ENCODE assay signal across 19 cellular contexts in genomic region chr16:81277681-81278080, GRCh38. TPM values are rescaled to one million over a fixed set of nuclear protein-coding genes. Genes with fewer than 3 reads are reported as not detected.
DNase-seq lines count a peak whose midpoint lies in the region; FAIRE-seq and TF ChIP-seq lines count a peak whose summit lies in the region.
"Had no signal": no experiment of that assay in that cellular context is flagged by ENCODE, and none has a peak within 500 bp of the region (broad histone marks: within the 10 kb centered on the region; RNA-seq: fewer than 3 reads in every experiment).

No MANE protein-coding gene starts in this region.

- TF ChIP-seq POLR2A in prostate gland (IDR thresholded peaks at IDR 0.05): no peak

- BruUV-seq in Calu3 (replicated peaks; lab: Mats Ljungman, UMichigan): no TSS peak

- H3K79me2 ChIP-seq in keratinocyte (ENCODE audit: control insufficient read depth, insufficient read depth, low read length): no peaks in the 10 kb centered on the region

- H3K27me3 ChIP-seq in keratinocyte (ENCODE audit: control insufficient read depth, extremely low read depth, insufficient read depth, low read length) (no peaks in the 10 kb centered on the region), prostate gland (replicated peaks; ENCODE audit: insufficient read depth) (no peaks in the 10 kb centered on the region)
- H3K27me3 ChIP-seq in CD4-positive, alpha-beta memory T cell (ENCODE audit: insufficient read depth, low read length): no peaks in the 10 kb centered on the region
- H3K27me3 ChIP-seq: ovary, vagina had no signal

- H3K9me3 ChIP-seq in keratinocyte (ENCODE audit: control insufficient read depth, low read depth, low read length) (no peaks in the 10 kb centered on the region), prostate gland (no peaks in the 10 kb centered on the region)
- H3K9me3 ChIP-seq in CD4-positive, alpha-beta memory T cell (ENCODE audit: control insufficient read depth in 1 of 2, low read length in 2 of 2): no peaks in the 10 kb centered on the region
- H3K9me3 ChIP-seq: ovary, vagina had no signal

- no peaks in the 10 kb centered on the region for H4K20me1 ChIP-seq in keratinocyte (ENCODE audit: control insufficient read depth, extremely low read depth, insufficient read depth, low read length)

- DNase-seq in Calu3 (peak; percentile 78), keratinocyte (ENCODE audit: low read depth, low spot score) (no peak), prostate gland (ENCODE audit: low spot score) (peak; percentile 89), cardiac septum (ENCODE audit: low spot score) (no peak), NCI-H1105 (lab: John Stamatoyannopoulos, UW) (no peak)
- DNase-seq in CD4-positive, alpha-beta memory T cell: no peak
- DNase-seq in activated CD4-positive, alpha-beta memory T cell treated with anti-CD3 and anti-CD28 coated beads, Interleukin-2, amount 10 ng/mL, durations not matched to agents 7 days and 5 days: no peak
- DNase-seq: activated CD4-positive, alpha-beta T cell treated with anti-CD3 and anti-CD28 coated beads for 1 hour; foreskin melanocyte; HCEC 1CT; NCI-H2081; NCI-H446 treated with DMSO at 0.1 percent for 48 hours; ovary; stimulated activated naive CD8-positive, alpha-beta T cell treated with anti-CD3 and anti-CD28 coated beads, Interleukin-15, amount 100 ng/mL, for 72 hours had no signal

- H3K4me3 Mint-ChIP-seq in Calu3 (ENCODE audit: low read depth, unreplicated experiment): no peak overlapping the region
- H3K4me3 Mint-ChIP-seq in CD4-positive, alpha-beta memory T cell: no peak overlapping the region
- no peak overlapping the region for H3K4me3 Mint-ChIP-seq in activated CD4-positive, alpha-beta memory T cell treated with anti-CD3 and anti-CD28 coated beads, Interleukin-2, amount 10 ng/mL, durations not matched to agents 7 days and 5 days
- H3K4me3 Mint-ChIP-seq: activated T-helper 1 cell treated with anti-CD3 and anti-CD28 coated beads, Interleukin-12 subunit alpha, Interleukin-12 subunit beta, Interleukin-2, Interleukin-4 antibody, amounts not matched to agents 30 ng/mL and 10 ng/mL and 1 ng/mL, durations not matched to agents 14 hours and 24 hours and 36 hours; CD14-positive monocyte; stimulated activated naive CD8-positive, alpha-beta T cell treated with anti-CD3 and anti-CD28 coated beads, Interleukin-15, amount 100 ng/mL, for 72 hours had no signal

- no peak overlapping the region for H3K9ac ChIP-seq in keratinocyte (ENCODE audit: control insufficient read depth, extremely low read depth, insufficient read depth, low read length)

- no peak overlapping the region for H3K4me3 ChIP-seq in keratinocyte (ENCODE audit: control insufficient read depth in 2 of 3, extremely low read depth in 1 of 3, insufficient read depth in 2 of 3, low read depth in 1 of 3, low read length in 3 of 3)
- H3K4me3 ChIP-seq in prostate gland: no peak overlapping the region
- no peak overlapping the region for H3K4me3 ChIP-seq in CD4-positive, alpha-beta memory T cell (ENCODE audit: low read length in 2 of 2)
- H3K4me3 ChIP-seq: ovary, vagina had no signal

- peaks cover 14% of the 10 kb centered on the region for H3K4me1 Mint-ChIP-seq in Calu3 (ENCODE audit: low read depth, unreplicated experiment)
- no peaks in the 10 kb centered on the region for H3K4me1 Mint-ChIP-seq in CD4-positive, alpha-beta memory T cell
- no peaks in the 10 kb centered on the region for H3K4me1 Mint-ChIP-seq in activated CD4-positive, alpha-beta memory T cell treated with anti-CD3 and anti-CD28 coated beads, Interleukin-2, amount 10 ng/mL, durations not matched to agents 7 days and 5 days
- H3K4me1 Mint-ChIP-seq: stimulated activated naive CD8-positive, alpha-beta T cell treated with anti-CD3 and anti-CD28 coated beads, Interleukin-15, amount 100 ng/mL, for 72 hours had no signal

- peak overlapping the region; percentile 15 for H3K27ac Mint-ChIP-seq in Calu3 (ENCODE audit: unreplicated experiment)
- H3K27ac Mint-ChIP-seq in CD4-positive, alpha-beta memory T cell: no peak overlapping the region
- no peak overlapping the region for H3K27ac Mint-ChIP-seq in activated CD4-positive, alpha-beta memory T cell treated with anti-CD3 and anti-CD28 coated beads, Interleukin-2, amount 10 ng/mL, durations not matched to agents 7 days and 5 days
- H3K27ac Mint-ChIP-seq: activated naive CD4-positive, alpha-beta T cell treated with anti-CD3 and anti-CD28 coated beads, Interleukin-2, amount 50 U/mL, for 72 hours; activated T-helper 1 cell treated with anti-CD3 and anti-CD28 coated beads, Interleukin-12 subunit alpha, Interleukin-12 subunit beta, Interleukin-2, Interleukin-4 antibody, amounts not matched to agents 30 ng/mL and 10 ng/mL and 1 ng/mL, durations not matched to agents 14 hours and 24 hours and 36 hours had no signal

- H2AFZ ChIP-seq in keratinocyte (ENCODE audit: control insufficient read depth, low read length): peak overlapping the region; percentile 21

- no peak for TF ChIP-seq CTCF in Calu3 (IDR thresholded peaks at IDR 0.05; ENCODE audit: unreplicated experiment)
- TF ChIP-seq CTCF in keratinocyte (optimal IDR thresholded peaks at IDR 0.05 in 1 of 3, IDR thresholded peaks at IDR 0.05 in 1 of 3, conservative IDR thresholded peaks at IDR 0.05 in 1 of 3; ENCODE audit: extremely low read depth in 1 of 3, insufficient read depth in 2 of 3, low read length in 3 of 3): no peak
- TF ChIP-seq CTCF in prostate gland (IDR thresholded peaks at IDR 0.05): no peak

- peak overlapping the region; percentile 11 for H3K4me2 ChIP-seq in keratinocyte (ENCODE audit: control insufficient read depth, extremely low read depth, insufficient read depth, low read depth, low read length)

- H3K9me3 Mint-ChIP-seq in Calu3 (ENCODE audit: low read depth, unreplicated experiment): no peaks in the 10 kb centered on the region
- no peaks in the 10 kb centered on the region for H3K9me3 Mint-ChIP-seq in CD4-positive, alpha-beta memory T cell
- H3K9me3 Mint-ChIP-seq in activated CD4-positive, alpha-beta memory T cell treated with anti-CD3 and anti-CD28 coated beads, Interleukin-2, amount 10 ng/mL, durations not matched to agents 7 days and 5 days: no peaks in the 10 kb centered on the region
- H3K9me3 Mint-ChIP-seq: activated naive CD4-positive, alpha-beta T cell treated with anti-CD3 and anti-CD28 coated beads, Interleukin-2, amount 50 U/mL, for 72 hours; activated T-helper 1 cell treated with anti-CD3 and anti-CD28 coated beads, Interleukin-12 subunit alpha, Interleukin-12 subunit beta, Interleukin-2, Interleukin-4 antibody, amounts not matched to agents 30 ng/mL and 10 ng/mL and 1 ng/mL, durations not matched to agents 14 hours and 24 hours and 36 hours; CD14-positive monocyte; stimulated activated naive CD8-positive, alpha-beta T cell treated with anti-CD3 and anti-CD28 coated beads, Interleukin-15, amount 100 ng/mL, for 72 hours had no signal

- H3K36me3 Mint-ChIP-seq in Calu3 (ENCODE audit: insufficient read depth, unreplicated experiment): no peaks in the 10 kb centered on the region
- H3K36me3 Mint-ChIP-seq in CD4-positive, alpha-beta memory T cell: no peaks in the 10 kb centered on the region
- no peaks in the 10 kb centered on the region for H3K36me3 Mint-ChIP-seq in activated CD4-positive, alpha-beta memory T cell treated with anti-CD3 and anti-CD28 coated beads, Interleukin-2, amount 10 ng/mL, durations not matched to agents 7 days and 5 days (ENCODE audit: low read depth)
- H3K36me3 Mint-ChIP-seq: activated naive CD4-positive, alpha-beta T cell treated with anti-CD3 and anti-CD28 coated beads, Interleukin-2, amount 50 U/mL, for 72 hours; CD14-positive monocyte had no signal

- H3K36me3 ChIP-seq in keratinocyte (ENCODE audit: control insufficient read depth in 2 of 2, extremely low read depth in 1 of 2, insufficient read depth in 2 of 2, low read length in 2 of 2) (no peaks in the 10 kb centered on the region), prostate gland (no peaks in the 10 kb centered on the region)
- no peaks in the 10 kb centered on the region for H3K36me3 ChIP-seq in CD4-positive, alpha-beta memory T cell (ENCODE audit: insufficient read depth, low read length)
- H3K36me3 ChIP-seq: ovary, vagina had no signal

- no peaks in the 10 kb centered on the region for H3K9me1 ChIP-seq in keratinocyte (ENCODE audit: control insufficient read depth, extremely low read depth, insufficient read depth, low read length)

- H3K27me3 Mint-ChIP-seq in Calu3 (ENCODE audit: unreplicated experiment): no peaks in the 10 kb centered on the region
- peaks cover 2% of the 10 kb centered on the region in 2 donors for H3K27me3 Mint-ChIP-seq in CD4-positive, alpha-beta memory T cell
- peaks cover 1% of the 10 kb centered on the region for H3K27me3 Mint-ChIP-seq in activated CD4-positive, alpha-beta memory T cell treated with anti-CD3 and anti-CD28 coated beads, Interleukin-2, amount 10 ng/mL, durations not matched to agents 7 days and 5 days
- H3K27me3 Mint-ChIP-seq: stimulated activated naive CD8-positive, alpha-beta T cell treated with anti-CD3 and anti-CD28 coated beads, Interleukin-15, amount 100 ng/mL, for 72 hours had no signal

- whole genome bisulfite sequencing in prostate gland: 47% methylated on average over 3 of the region's 3 CpGs

- CTCF ChIA-PET in Calu3 (lab: Charles Lee): interaction anchor here (1.0 to 1.5 kb wide), 3 partner anchors 21 to 37 kb away, joined by 3 read pairs; partner anchors contain the start of gene GAN
- CTCF ChIA-PET in CD4-positive, alpha-beta memory T cell (lab: Charles Lee; ENCODE audit: partially characterized antibody): no interaction called here
- CTCF ChIA-PET in activated CD4-positive, alpha-beta memory T cell treated with anti-CD3 and anti-CD28 coated beads, Interleukin-2, amount 10 ng/mL, durations not matched to agents 7 days and 5 days (lab: Charles Lee): interaction anchor here (2.3 kb wide), 1 partner anchor 16 kb away, joined by 9 read pairs; no protein-coding TSS in a partner anchor

- FAIRE-seq in keratinocyte (lab: Jason Lieb, UNC): no peak

- peak overlapping the region; percentile 35 for H3K27ac ChIP-seq in angular gyrus (ENCODE audit: low read depth, low read length)
- H3K27ac ChIP-seq in keratinocyte (ENCODE audit: control insufficient read depth, insufficient read depth, low read length): no peak overlapping the region
- H3K27ac ChIP-seq in prostate gland: peak overlapping the region; percentile 69 to 70
- H3K27ac ChIP-seq in CD4-positive, alpha-beta memory T cell (ENCODE audit: low read depth, low read length): no peak overlapping the region
- H3K27ac ChIP-seq: ovary, vagina had no signal

- POLR2A ChIA-PET in CD4-positive, alpha-beta memory T cell (lab: Charles Lee; ENCODE audit: partially characterized antibody): no interaction called here
- POLR2A ChIA-PET in activated CD4-positive, alpha-beta memory T cell treated with anti-CD3 and anti-CD28 coated beads, Interleukin-2, amount 10 ng/mL, durations not matched to agents 7 days and 5 days (lab: Charles Lee): no interaction called here

- H3K4me1 ChIP-seq in keratinocyte (ENCODE audit: control insufficient read depth, extremely low read depth, insufficient read depth, low read length): peaks cover 7% of the 10 kb centered on the region
- no peaks in the 10 kb centered on the region for H3K4me1 ChIP-seq in prostate gland (replicated peaks)
- no peaks in the 10 kb centered on the region for H3K4me1 ChIP-seq in CD4-positive, alpha-beta memory T cell (ENCODE audit: insufficient read depth, low read length)
- H3K4me1 ChIP-seq: vagina had no signal

- intact Hi-C loops in Calu3 (cut with micrococcal nuclease; ENCODE audit: unreplicated experiment) (loop anchor here (5.0 kb wide), 1 partner anchor 35 kb away; the partner anchor contains the start of gene GAN), prostate gland (cut with DNase I) (no loop called here), cardiac septum (cut with DNase I) (no loop called here)
- intact Hi-C loops in CD4-positive, alpha-beta memory T cell (cut with micrococcal nuclease): no loop called here

- dilution Hi-C loops in keratinocyte (cut with MboI; ENCODE audit: extremely low pct_ligation_motif_present, low sequenced_read_pairs): no loop called here

RNA-seq across cellular contexts. Expression of gene GAN, which starts 37.1 kb away (rescaled TPM):
- total RNA-seq in Calu3 (2022) (17.6 and 22.0 TPM in 2 replicates), prostate gland (10 to 100 TPM in 1 of 2 donors, 1 to 10 TPM in 1; 8.2 to 10.1 TPM), cardiac septum (13.3 TPM)
- polyA plus RNA-seq in keratinocyte: 5.3 to 6.5 TPM (median 5.8 TPM) in 3 replicates
- polyA plus RNA-seq in keratinocyte (2011; ENCODE audit: low read depth): 14.7 TPM
- polyA plus RNA-seq in keratinocyte (2011; cell fraction: cytosol; rRNA removed): 3.8 and 4.4 TPM in 2 replicates
- 11.0 and 12.7 TPM in 2 replicates for polyA plus RNA-seq in keratinocyte (2011; cell fraction: nucleus; rRNA removed)
- polyA plus RNA-seq in keratinocyte (2012; ENCODE audit: low replicate concordance): 3.2 and 11.1 TPM in 2 replicates
- polyA minus RNA-seq in keratinocyte: 11.7 to 25.4 TPM (median 18.6 TPM) in 3 replicates
- 14.0 TPM for polyA minus RNA-seq in keratinocyte (2011; cell fraction: cytosol; rRNA and poly(A)+ RNA removed)
- polyA minus RNA-seq in keratinocyte (2011; cell fraction: nucleus; rRNA and poly(A)+ RNA removed): 23.0 and 42.6 TPM in 2 replicates
- 10 to 100 TPM in 1 of 2 experiments, 1 to 10 TPM in 1; 9.5 to 10.8 TPM for total RNA-seq in CD4-positive, alpha-beta memory T cell
- 1 to 10 TPM in 1 of 2 donors, under 1 TPM in 1; 0.97 to 2.8 TPM for polyA plus RNA-seq in CD4-positive, alpha-beta memory T cell
- 1 to 10 TPM; 8.4 to 8.9 TPM for total RNA-seq in activated CD4-positive, alpha-beta memory T cell treated with anti-CD3 and anti-CD28 coated beads, Interleukin-2, amount 10 ng/mL, durations not matched to agents 7 days and 5 days

RNA-seq across cellular contexts. Expression of gene BCO1, which starts 39.2 kb away (rescaled TPM):
- total RNA-seq in Calu3 (2022) (6.6 and 9.1 TPM in 2 replicates), prostate gland (1 to 10 TPM in 1 of 2 donors, under 1 TPM in 1; 0.18 to 2.2 TPM), cardiac septum (not detected)
- 0.04 to 0.08 TPM (median 0.07 TPM) in 3 replicates for polyA plus RNA-seq in keratinocyte
- not detected for polyA plus RNA-seq in keratinocyte (2011; ENCODE audit: low read depth)
- not detected in 2 replicates for polyA plus RNA-seq in keratinocyte (2011; cell fraction: cytosol; rRNA removed)
- polyA plus RNA-seq in keratinocyte (2011; cell fraction: nucleus; rRNA removed): not detected in 2 replicates
- not detected in 2 replicates for polyA plus RNA-seq in keratinocyte (2012; ENCODE audit: low replicate concordance)
- polyA minus RNA-seq in keratinocyte: not detected in 3 replicates
- polyA minus RNA-seq in keratinocyte (2011; cell fraction: cytosol; rRNA and poly(A)+ RNA removed): not detected
- not detected in 2 replicates for polyA minus RNA-seq in keratinocyte (2011; cell fraction: nucleus; rRNA and poly(A)+ RNA removed)
- not detected for total RNA-seq in CD4-positive, alpha-beta memory T cell
- not detected for polyA plus RNA-seq in CD4-positive, alpha-beta memory T cell
- not detected for total RNA-seq in activated CD4-positive, alpha-beta memory T cell treated with anti-CD3 and anti-CD28 coated beads, Interleukin-2, amount 10 ng/mL, durations not matched to agents 7 days and 5 days
- total RNA-seq: activated naive CD4-positive, alpha-beta T cell treated with anti-CD3 and anti-CD28 coated beads, Interleukin-2, amount 50 U/mL, for 72 hours; activated T-helper 1 cell treated with anti-CD3 and anti-CD28 coated beads, Interleukin-12 subunit alpha, Interleukin-12 subunit beta, Interleukin-2, Interleukin-4 antibody, amounts not matched to agents 30 ng/mL and 10 ng/mL and 1 ng/mL, durations not matched to agents 14 hours and 24 hours and 36 hours; vagina had no signal
- polyA plus RNA-seq: CD14-positive monocyte had no signal

Comparison
In these comparisons a context has a peak if more than half of its experiments do, and no peak if none do; other contexts are left out.
1. DNase-seq: peak in Calu3 (single experiment) and prostate gland (single experiment); none in keratinocyte (single experiment), cardiac septum (single experiment), CD4-positive, alpha-beta memory T cell (0 of 5), NCI-H1105 (single experiment) and activated CD4-positive, alpha-beta memory T cell treated with anti-CD3 and anti-CD28 coated beads, Interleukin-2, amount 10 ng/mL, durations not matched to agents 7 days and 5 days (single experiment).
2. H3K27ac ChIP-seq: peak in angular gyrus (single experiment) and prostate gland (2 of 2); none in keratinocyte (single experiment) and CD4-positive, alpha-beta memory T cell (single experiment).